Comparison of ENCODE assay signal across 1 cellular context in the genomic region with DNA sequence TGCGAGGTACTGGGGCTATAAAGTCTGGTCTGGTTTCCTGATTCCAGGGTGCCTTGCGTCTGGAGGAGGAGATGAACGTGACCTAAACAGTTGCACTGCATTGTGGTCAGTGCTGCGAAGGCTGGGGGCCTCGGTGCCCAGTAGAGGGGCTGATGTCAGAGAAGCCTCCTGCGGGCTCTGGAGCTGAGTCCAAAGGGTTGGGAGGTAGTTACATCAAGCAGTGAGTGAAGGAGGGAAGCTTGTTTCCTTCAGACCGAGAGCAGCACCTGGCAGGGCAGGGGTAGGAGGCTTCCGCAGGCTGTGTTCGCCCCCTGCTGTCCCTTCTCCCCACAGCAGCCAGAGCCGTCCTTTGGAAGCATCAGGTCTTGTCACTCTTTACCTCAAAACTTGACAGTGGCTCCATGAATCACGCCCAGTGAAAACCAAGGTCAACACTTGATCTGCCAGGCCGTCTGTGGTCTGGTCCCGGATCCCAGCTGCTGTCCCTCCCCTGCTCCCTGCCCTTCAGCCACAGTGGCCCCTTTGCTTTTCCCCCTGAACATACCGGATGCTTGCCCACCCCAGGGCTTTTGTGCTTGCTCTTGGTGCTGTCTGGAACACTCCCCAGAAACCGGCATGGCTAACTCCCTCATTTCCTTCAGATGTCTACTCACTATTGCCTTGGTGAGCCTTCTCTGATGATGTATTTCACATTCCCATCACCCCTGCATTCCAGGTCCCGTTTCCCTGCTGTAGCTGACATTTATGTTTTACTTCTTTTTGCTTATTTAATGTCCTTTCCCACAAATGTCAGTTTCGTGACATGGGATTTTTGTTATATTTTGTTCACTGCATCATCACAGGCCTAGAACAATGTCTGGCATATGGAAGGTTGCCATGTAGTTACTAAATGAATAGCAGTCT.
TF ChIP-seq lines count a peak whose summit lies in the region.

No MANE protein-coding gene starts in this region.

TF ChIP-seq in WTC11, 78 proteins besides CTCF, POLR2A, EP300 and RAD21 (continued from another document):
- TF ChIP-seq, protein P1, sequence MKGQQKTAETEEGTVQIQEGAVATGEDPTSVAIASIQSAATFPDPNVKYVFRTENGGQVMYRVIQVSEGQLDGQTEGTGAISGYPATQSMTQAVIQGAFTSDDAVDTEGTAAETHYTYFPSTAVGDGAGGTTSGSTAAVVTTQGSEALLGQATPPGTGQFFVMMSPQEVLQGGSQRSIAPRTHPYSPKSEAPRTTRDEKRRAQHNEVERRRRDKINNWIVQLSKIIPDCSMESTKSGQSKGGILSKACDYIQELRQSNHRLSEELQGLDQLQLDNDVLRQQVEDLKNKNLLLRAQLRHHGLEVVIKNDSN (CRISPR knock-in tag; IDR thresholded peaks at IDR 0.05): no peak
- TF ChIP-seq, protein P2, sequence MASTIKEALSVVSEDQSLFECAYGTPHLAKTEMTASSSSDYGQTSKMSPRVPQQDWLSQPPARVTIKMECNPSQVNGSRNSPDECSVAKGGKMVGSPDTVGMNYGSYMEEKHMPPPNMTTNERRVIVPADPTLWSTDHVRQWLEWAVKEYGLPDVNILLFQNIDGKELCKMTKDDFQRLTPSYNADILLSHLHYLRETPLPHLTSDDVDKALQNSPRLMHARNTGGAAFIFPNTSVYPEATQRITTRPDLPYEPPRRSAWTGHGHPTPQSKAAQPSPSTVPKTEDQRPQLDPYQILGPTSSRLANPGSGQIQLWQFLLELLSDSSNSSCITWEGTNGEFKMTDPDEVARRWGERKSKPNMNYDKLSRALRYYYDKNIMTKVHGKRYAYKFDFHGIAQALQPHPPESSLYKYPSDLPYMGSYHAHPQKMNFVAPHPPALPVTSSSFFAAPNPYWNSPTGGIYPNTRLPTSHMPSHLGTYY (CRISPR knock-in tag; IDR thresholded peaks at IDR 0.05): no peak
- TF ChIP-seq FOXJ3 (CRISPR knock-in tag; IDR thresholded peaks at IDR 0.05; ENCODE audit: borderline replicate concordance) (no peak), ZNF263 (CRISPR knock-in tag; IDR thresholded peaks at IDR 0.05; ENCODE audit: low read depth) (no peak), ZNF671 (CRISPR knock-in tag; IDR thresholded peaks at IDR 0.05) (no peak), KAT7 (CRISPR knock-in tag; IDR thresholded peaks at IDR 0.05; ENCODE audit: borderline replicate concordance) (no peak), PRRX2 (CRISPR knock-in tag; IDR thresholded peaks at IDR 0.05) (no peak), ZNF121 (CRISPR knock-in tag; IDR thresholded peaks at IDR 0.05) (no peak)
- TF ChIP-seq, protein P3, sequence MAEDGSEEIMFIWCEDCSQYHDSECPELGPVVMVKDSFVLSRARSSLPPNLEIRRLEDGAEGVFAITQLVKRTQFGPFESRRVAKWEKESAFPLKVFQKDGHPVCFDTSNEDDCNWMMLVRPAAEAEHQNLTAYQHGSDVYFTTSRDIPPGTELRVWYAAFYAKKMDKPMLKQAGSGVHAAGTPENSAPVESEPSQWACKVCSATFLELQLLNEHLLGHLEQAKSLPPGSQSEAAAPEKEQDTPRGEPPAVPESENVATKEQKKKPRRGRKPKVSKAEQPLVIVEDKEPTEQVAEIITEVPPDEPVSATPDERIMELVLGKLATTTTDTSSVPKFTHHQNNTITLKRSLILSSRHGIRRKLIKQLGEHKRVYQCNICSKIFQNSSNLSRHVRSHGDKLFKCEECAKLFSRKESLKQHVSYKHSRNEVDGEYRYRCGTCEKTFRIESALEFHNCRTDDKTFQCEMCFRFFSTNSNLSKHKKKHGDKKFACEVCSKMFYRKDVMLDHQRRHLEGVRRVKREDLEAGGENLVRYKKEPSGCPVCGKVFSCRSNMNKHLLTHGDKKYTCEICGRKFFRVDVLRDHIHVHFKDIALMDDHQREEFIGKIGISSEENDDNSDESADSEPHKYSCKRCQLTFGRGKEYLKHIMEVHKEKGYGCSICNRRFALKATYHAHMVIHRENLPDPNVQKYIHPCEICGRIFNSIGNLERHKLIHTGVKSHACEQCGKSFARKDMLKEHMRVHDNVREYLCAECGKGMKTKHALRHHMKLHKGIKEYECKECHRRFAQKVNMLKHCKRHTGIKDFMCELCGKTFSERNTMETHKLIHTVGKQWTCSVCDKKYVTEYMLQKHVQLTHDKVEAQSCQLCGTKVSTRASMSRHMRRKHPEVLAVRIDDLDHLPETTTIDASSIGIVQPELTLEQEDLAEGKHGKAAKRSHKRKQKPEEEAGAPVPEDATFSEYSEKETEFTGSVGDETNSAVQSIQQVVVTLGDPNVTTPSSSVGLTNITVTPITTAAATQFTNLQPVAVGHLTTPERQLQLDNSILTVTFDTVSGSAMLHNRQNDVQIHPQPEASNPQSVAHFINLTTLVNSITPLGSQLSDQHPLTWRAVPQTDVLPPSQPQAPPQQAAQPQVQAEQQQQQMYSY (CRISPR knock-in tag; IDR thresholded peaks at IDR 0.05): no peak
